Comparison of ENCODE assay signal across 20 cellular contexts in the genomic region with DNA sequence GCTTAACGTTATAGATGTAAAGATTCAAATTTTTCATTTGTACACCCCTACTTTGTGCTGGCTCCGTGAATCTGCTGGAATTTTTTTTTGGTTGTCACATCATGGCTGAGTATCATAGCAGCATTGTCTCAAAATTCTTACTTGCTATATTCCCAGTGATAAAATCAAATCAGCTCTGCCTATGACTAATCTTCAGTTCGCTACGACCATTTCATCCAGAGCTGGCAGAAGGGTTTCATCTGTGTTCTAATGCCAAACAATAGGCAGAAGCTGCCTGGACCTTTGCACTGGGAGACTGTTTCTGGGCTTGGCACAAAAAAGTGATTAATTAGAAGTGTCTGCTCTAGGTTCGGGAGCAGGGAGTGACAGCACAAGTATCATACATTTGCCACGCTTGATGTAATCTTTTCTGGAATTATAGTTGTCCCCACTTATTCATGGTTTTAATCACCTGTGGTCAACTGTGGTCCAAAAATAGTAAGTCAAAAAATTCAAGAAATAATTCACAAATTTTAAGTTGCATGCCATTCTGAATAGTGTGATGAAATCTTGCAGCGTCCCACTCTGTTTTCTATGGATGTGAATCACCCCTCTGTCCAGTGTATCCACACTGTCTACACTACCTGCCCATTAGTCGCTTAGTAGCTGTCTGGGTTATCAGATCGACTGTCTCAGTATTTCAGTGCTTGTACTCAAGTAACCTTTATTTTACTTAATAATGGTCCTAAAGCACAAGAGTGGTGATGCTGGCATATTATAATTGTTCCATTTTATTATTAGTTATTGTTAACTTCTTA.
"Had no signal": no experiment of that assay in that cellular context is flagged by ENCODE, and none has a peak within 500 bp of the region (broad histone marks: within the 10 kb centered on the region; RNA-seq: fewer than 3 reads in every experiment).

No MANE protein-coding gene starts in this region.

- H3K4me3 ChIP-seq: ascending aorta, cardiac muscle cell, SK-N-MC had no signal

- DNase-seq: activated CD4-positive, alpha-beta T cell treated with anti-CD3 and anti-CD28 coated beads for 48 hours; activated CD4-positive, alpha-beta T cell treated with anti-CD3 and anti-CD28 coated beads, Interleukin-2, amount 50 U/mL, for 48 hours; activated CD4-positive, CD25-positive, alpha-beta regulatory T cell treated with anti-CD3 and anti-CD28 coated beads, Interleukin-2, amount 50 U/mL, for 72 hours; activated CD8-positive, alpha-beta memory T cell treated with anti-CD3 and anti-CD28 coated beads, Interleukin-2, amount 10 ng/mL, durations not matched to agents 7 days and 5 days; activated effector memory CD4-positive, alpha-beta T cell treated with Interleukin-2 at 50 U/mL for 16 hours; activated naive CD4-positive, alpha-beta T cell; activated T-cell treated with anti-CD3 and anti-CD28 coated beads, Interleukin-2, amount 50 U/mL, for 24 hours; amniotic stem cell; Karpas-422; NCI-H146; NCI-H187 treated with DMSO at 0.1 percent for 48 hours; NCI-H2081 treated with DMSO at 0.1 percent for 48 hours; NCI-H526; NCI-H82; SIG-M5; SW 1271 had no signal

- H3K27ac ChIP-seq: ascending aorta, cardiac muscle cell, SK-N-MC had no signal

- H3K4me1 ChIP-seq: ascending aorta had no signal

- ATAC-seq: activated CD8-positive, alpha-beta memory T cell treated with anti-CD3 and anti-CD28 coated beads, Interleukin-2, amount 10 ng/mL, durations not matched to agents 7 days and 5 days; WTC11 had no signal

- H3K36me3 ChIP-seq: ascending aorta, cardiac muscle cell had no signal

- H3K9me3 ChIP-seq: ascending aorta had no signal

- H3K27me3 ChIP-seq: ascending aorta had no signal
